Comparison of ENCODE assay signal across 9 cellular contexts in genomic region chr11:114738954-114739353, GRCh38.
A peak's percentile ranks its signal among the peaks of the same experiment; 100 is the strongest.
DNase-seq lines count a peak whose midpoint lies in the region; ATAC-seq and TF ChIP-seq lines count a peak whose summit lies in the region.
"Had no signal": no experiment of that assay in that cellular context is flagged by ENCODE, and none has a peak within 500 bp of the region (broad histone marks: within the 10 kb centered on the region; RNA-seq: fewer than 3 reads in every experiment).

No MANE protein-coding gene starts in this region.

- peaks cover 20% of the 10 kb centered on the region for H3K27me3 Mint-ChIP-seq in activated T-helper 17 cell treated with anti-CD3 and anti-CD28 coated beads, Interleukin-2, amount 50 U/mL, for 72 hours

- H3K9me3 Mint-ChIP-seq in activated T-helper 17 cell treated with anti-CD3 and anti-CD28 coated beads, Interleukin-2, amount 50 U/mL, for 72 hours = peaks cover 7% of the 10 kb centered on the region

- no peak overlapping the region for H3K4me3 Mint-ChIP-seq in activated T-helper 17 cell treated with anti-CD3 and anti-CD28 coated beads, Interleukin-2, amount 50 U/mL, for 72 hours

- TF ChIP-seq CTCF in retinal pigment epithelial cell (conservative IDR thresholded peaks at IDR 0.05; ENCODE audit: low read depth, low read length) = peak; percentile 72

- H3K27ac Mint-ChIP-seq in activated T-helper 17 cell treated with anti-CD3 and anti-CD28 coated beads, Interleukin-2, amount 50 U/mL, for 72 hours = no peak overlapping the region

- H3K4me3 ChIP-seq in retinal pigment epithelial cell (ENCODE audit: low read length) = no peak overlapping the region

- DNase-seq in COR-L47 (lab: John Stamatoyannopoulos, UW) = peak; percentile 68
- peak; percentile 4 for DNase-seq in GM19240 (ENCODE audit: insufficient read length, low spot score)
- DNase-seq in NCI-H2081 (lab: John Stamatoyannopoulos, UW) = peak; percentile 68 to 79
- peak; percentile 41 to 48 for DNase-seq in activated CD4-positive, alpha-beta T cell treated with anti-CD3 and anti-CD28 coated beads, Interleukin-2, amount 50 U/mL, for 48 hours
- DNase-seq in germinal center (ENCODE audit: low spot score) = peak; percentile 18
- DNase-seq in retinal pigment epithelial cell (ENCODE audit: low read depth) = no peak

- no peak for ATAC-seq in activated T-helper 17 cell treated with anti-CD3 and anti-CD28 coated beads, Interleukin-2, amount 50 U/mL, for 72 hours (replicated peaks)
- ATAC-seq in HG02763 (IDR thresholded peaks at IDR 0.05; ENCODE audit: unreplicated experiment) = no peak
- ATAC-seq: right cardiac atrium had no signal

- H3K4me1 Mint-ChIP-seq in activated T-helper 17 cell treated with anti-CD3 and anti-CD28 coated beads, Interleukin-2, amount 50 U/mL, for 72 hours = no peaks in the 10 kb centered on the region

- H3K36me3 Mint-ChIP-seq in activated T-helper 17 cell treated with anti-CD3 and anti-CD28 coated beads, Interleukin-2, amount 50 U/mL, for 72 hours (ENCODE audit: low read depth) = no peaks in the 10 kb centered on the region
